In the genomic region with DNA sequence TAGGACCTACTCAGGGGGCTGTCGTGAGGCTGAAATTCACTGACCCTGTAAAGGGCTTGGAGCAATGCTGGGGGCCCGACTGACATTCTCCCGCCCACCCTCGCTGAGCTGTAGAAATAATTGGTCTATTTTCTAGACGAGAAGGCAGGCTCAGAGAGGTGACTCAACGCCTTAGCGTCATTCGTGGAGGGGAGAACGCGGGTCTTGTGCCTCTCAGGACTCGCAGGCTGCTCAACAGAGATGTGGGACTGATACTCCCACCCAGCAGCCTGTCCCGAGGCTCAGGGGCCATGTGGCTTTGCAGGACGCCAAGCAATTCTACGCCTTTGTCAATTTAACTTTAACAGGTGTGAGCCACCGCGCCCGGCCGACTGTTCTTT, we compare ENCODE assay signal across 2 cellular contexts.
TF ChIP-seq lines count a peak whose summit lies in the region.

No MANE protein-coding gene starts in this region.

TF ChIP-seq in IMR-90, 13 proteins besides CTCF, POLR2A, EP300 and RAD21:
- no peak for TF ChIP-seq BHLHE40 (IDR thresholded peaks at IDR 0.05; ENCODE audit: low read depth, low read length)
- TF ChIP-seq, protein P1, sequence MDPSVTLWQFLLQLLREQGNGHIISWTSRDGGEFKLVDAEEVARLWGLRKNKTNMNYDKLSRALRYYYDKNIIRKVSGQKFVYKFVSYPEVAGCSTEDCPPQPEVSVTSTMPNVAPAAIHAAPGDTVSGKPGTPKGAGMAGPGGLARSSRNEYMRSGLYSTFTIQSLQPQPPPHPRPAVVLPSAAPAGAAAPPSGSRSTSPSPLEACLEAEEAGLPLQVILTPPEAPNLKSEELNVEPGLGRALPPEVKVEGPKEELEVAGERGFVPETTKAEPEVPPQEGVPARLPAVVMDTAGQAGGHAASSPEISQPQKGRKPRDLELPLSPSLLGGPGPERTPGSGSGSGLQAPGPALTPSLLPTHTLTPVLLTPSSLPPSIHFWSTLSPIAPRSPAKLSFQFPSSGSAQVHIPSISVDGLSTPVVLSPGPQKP (IDR thresholded peaks at IDR 0.05; ENCODE audit: borderline replicate concordance, low read depth, low read length), result no peak
- TF ChIP-seq FOS (IDR thresholded peaks at IDR 0.05; ENCODE audit: low read depth, low read length), result no peak
- no peak for TF ChIP-seq CEBPB (IDR thresholded peaks at IDR 0.05; ENCODE audit: low read depth, low read length)
- TF ChIP-seq MAFK (IDR thresholded peaks at IDR 0.05; ENCODE audit: low read depth, low read length), result no peak
- TF ChIP-seq MAZ (IDR thresholded peaks at IDR 0.05; ENCODE audit: borderline replicate concordance, low read depth, low read length), result no peak
- TF ChIP-seq NFE2L2 (IDR thresholded peaks at IDR 0.05; ENCODE audit: low read depth, low read length), result no peak
- no peak for TF ChIP-seq RCOR1 (IDR thresholded peaks at IDR 0.05; ENCODE audit: insufficient replicate concordance, low read length)
- TF ChIP-seq, protein P2, sequence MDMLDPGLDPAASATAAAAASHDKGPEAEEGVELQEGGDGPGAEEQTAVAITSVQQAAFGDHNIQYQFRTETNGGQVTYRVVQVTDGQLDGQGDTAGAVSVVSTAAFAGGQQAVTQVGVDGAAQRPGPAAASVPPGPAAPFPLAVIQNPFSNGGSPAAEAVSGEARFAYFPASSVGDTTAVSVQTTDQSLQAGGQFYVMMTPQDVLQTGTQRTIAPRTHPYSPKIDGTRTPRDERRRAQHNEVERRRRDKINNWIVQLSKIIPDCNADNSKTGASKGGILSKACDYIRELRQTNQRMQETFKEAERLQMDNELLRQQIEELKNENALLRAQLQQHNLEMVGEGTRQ (IDR thresholded peaks at IDR 0.05; ENCODE audit: low read depth, low read length), result no peak
- TF ChIP-seq RFX5 (IDR thresholded peaks at IDR 0.05; ENCODE audit: low read depth, low read length), result no peak
- no peak for TF ChIP-seq CHD1 (IDR thresholded peaks at IDR 0.05; ENCODE audit: low read depth, low read length)
- no peak for TF ChIP-seq MXI1 (IDR thresholded peaks at IDR 0.05; ENCODE audit: borderline replicate concordance, low read depth, low read length)
- no peak for TF ChIP-seq SMC3 (IDR thresholded peaks at IDR 0.05; ENCODE audit: low read depth, low read length)

TF ChIP-seq in GM12878, 131 proteins besides CTCF, POLR2A, EP300 and RAD21:
- TF ChIP-seq SPI1 (IDR thresholded peaks at IDR 0.05; ENCODE audit: borderline replicate concordance, insufficient read depth, low read depth, low read length), result no peak
- TF ChIP-seq FOXM1 (IDR thresholded peaks at IDR 0.05; ENCODE audit: low read depth, low read length), result no peak
- no peak for TF ChIP-seq IKZF1 (conservative IDR thresholded peaks at IDR 0.05)
- TF ChIP-seq, protein P3, sequence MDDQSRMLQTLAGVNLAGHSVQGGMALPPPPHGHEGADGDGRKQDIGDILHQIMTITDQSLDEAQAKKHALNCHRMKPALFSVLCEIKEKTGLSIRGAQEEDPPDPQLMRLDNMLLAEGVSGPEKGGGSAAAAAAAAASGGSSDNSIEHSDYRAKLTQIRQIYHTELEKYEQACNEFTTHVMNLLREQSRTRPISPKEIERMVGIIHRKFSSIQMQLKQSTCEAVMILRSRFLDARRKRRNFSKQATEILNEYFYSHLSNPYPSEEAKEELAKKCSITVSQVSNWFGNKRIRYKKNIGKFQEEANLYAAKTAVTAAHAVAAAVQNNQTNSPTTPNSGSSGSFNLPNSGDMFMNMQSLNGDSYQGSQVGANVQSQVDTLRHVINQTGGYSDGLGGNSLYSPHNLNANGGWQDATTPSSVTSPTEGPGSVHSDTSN (IDR thresholded peaks at IDR 0.05; ENCODE audit: insufficient replicate concordance, low read depth, low read length), result no peak
- TF ChIP-seq, protein P4, sequence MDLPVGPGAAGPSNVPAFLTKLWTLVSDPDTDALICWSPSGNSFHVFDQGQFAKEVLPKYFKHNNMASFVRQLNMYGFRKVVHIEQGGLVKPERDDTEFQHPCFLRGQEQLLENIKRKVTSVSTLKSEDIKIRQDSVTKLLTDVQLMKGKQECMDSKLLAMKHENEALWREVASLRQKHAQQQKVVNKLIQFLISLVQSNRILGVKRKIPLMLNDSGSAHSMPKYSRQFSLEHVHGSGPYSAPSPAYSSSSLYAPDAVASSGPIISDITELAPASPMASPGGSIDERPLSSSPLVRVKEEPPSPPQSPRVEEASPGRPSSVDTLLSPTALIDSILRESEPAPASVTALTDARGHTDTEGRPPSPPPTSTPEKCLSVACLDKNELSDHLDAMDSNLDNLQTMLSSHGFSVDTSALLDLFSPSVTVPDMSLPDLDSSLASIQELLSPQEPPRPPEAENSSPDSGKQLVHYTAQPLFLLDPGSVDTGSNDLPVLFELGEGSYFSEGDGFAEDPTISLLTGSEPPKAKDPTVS (IDR thresholded peaks at IDR 0.05; ENCODE audit: low read depth, low read length), result no peak
- no peak for TF ChIP-seq POLR2AphosphoS5 (IDR thresholded peaks at IDR 0.05; ENCODE audit: low read length)
- no peak for TF ChIP-seq MTA2 (IDR thresholded peaks at IDR 0.05; ENCODE audit: low read depth)
- no peak for TF ChIP-seq KAT2A (conservative IDR thresholded peaks at IDR 0.05; ENCODE audit: control insufficient read depth, low read depth, low read length)
